12 cellular contexts compared by ENCODE assay signal in genomic region chr12:27243006-27243405, GRCh38. TPM values are rescaled to one million over a fixed set of nuclear protein-coding genes. Genes with fewer than 3 reads are reported as not detected.
A peak's percentile ranks its signal among the peaks of the same experiment; 100 is the strongest.
DNase-seq lines count a peak whose midpoint lies in the region; ATAC-seq and TF ChIP-seq lines count a peak whose summit lies in the region.
"Had no signal": no experiment of that assay in that cellular context is flagged by ENCODE, and none has a peak within 500 bp of the region (broad histone marks: within the 10 kb centered on the region; RNA-seq: fewer than 3 reads in every experiment).

No MANE protein-coding gene starts in this region.

- 89 to 96% methylated on average over 4 of the region's 4 CpGs for WGBS in upper lobe of left lung, 2 donors

- intact Hi-C loops in left ventricle myocardium inferior (cut with micrococcal nuclease) (loop anchor here (10.0 kb wide), 1 partner anchor 52 kb away; no protein-coding TSS in a partner anchor), Right ventricle myocardium inferior (cut with DNase I) (loop anchor here (5.0 kb wide), 1 partner anchor 221 kb away; the partner anchor contains the start of gene MED21)

- no peak for ATAC-seq in Right ventricle myocardium inferior
- ATAC-seq in naive B cell (ENCODE audit: low read depth in 2 of 2) = no peak
- no peak for ATAC-seq in upper lobe of left lung (ENCODE audit: low FRiP score in 2 of 2)

- H3K4me3 ChIP-seq in left ventricle myocardium inferior (no peak overlapping the region), SU-DHL-6 (ENCODE audit: insufficient read depth, low read length, poor library complexity, severe bottlenecking) (no peak overlapping the region), upper lobe of left lung (no peak overlapping the region)

- DNase-seq in left ventricle myocardium inferior (no peak), Right ventricle myocardium inferior (ENCODE audit: missing footprints) (no peak), naive B cell (no peak), upper lobe of left lung (no peak), OCI-M2 (lab: John Stamatoyannopoulos, UW; ENCODE audit: unreplicated experiment) (no peak), DMS153 (lab: John Stamatoyannopoulos, UW) (no peak), foreskin melanocyte (no peak)
- DNase-seq: brain microvascular endothelial cell, left ventricle myocardium superior, NCI-H2107, posterior cingulate gyrus had no signal

- no peaks in the 10 kb centered on the region for H4K20me1 ChIP-seq in SU-DHL-6 (ENCODE audit: low read depth, low read length)

- H3K36me3 ChIP-seq in left ventricle myocardium inferior = no peaks in the 10 kb centered on the region
- no peaks in the 10 kb centered on the region; the same call in 1 of the 2 replicates for H3K36me3 ChIP-seq in SU-DHL-6 (ENCODE audit: low read length)
- no peaks in the 10 kb centered on the region for H3K36me3 ChIP-seq in upper lobe of left lung
- H3K36me3 ChIP-seq: brain microvascular endothelial cell had no signal

- no peaks in the 10 kb centered on the region for H3K79me2 ChIP-seq in SU-DHL-6 (ENCODE audit: insufficient read depth, low read length)

- peak overlapping the region in 5 of 6 donors; percentile 88 to 99 (median 97) for H3K27ac Mint-ChIP-seq in naive B cell

- H3K27me3 ChIP-seq in left ventricle myocardium inferior (ENCODE audit: low read depth) (no peaks in the 10 kb centered on the region), SU-DHL-6 (ENCODE audit: low read length) (no peaks in the 10 kb centered on the region), upper lobe of left lung (no peaks in the 10 kb centered on the region)
- H3K27me3 ChIP-seq: brain microvascular endothelial cell had no signal

- no peaks in the 10 kb centered on the region for H3K9me3 ChIP-seq in left ventricle myocardium inferior (replicated peaks)
- peaks cover 10% of the 10 kb centered on the region for H3K9me3 ChIP-seq in SU-DHL-6 (ENCODE audit: insufficient read depth, low read length)
- H3K9me3 ChIP-seq in upper lobe of left lung = no peaks in the 10 kb centered on the region

- no peak for TF ChIP-seq CTCF in left ventricle myocardium inferior (IDR thresholded peaks at IDR 0.05; ENCODE audit: borderline replicate concordance)
- no peak for TF ChIP-seq CTCF in SU-DHL-6 (IDR thresholded peaks at IDR 0.05; ENCODE audit: insufficient read depth, low read length, poor library complexity, severe bottlenecking)
- TF ChIP-seq CTCF in upper lobe of left lung (IDR thresholded peaks at IDR 0.05) = no peak

- H3K4me1 ChIP-seq in left ventricle myocardium inferior = peaks cover 39% of the 10 kb centered on the region
- peaks cover 16 to 28% (median 19%) of the 10 kb centered on the region in 4 donors for H3K4me1 ChIP-seq in upper lobe of left lung

- H3K4me1 Mint-ChIP-seq in naive B cell = peaks cover 31 to 46% (median 43%) of the 10 kb centered on the region in 3 donors

- no peaks in the 10 kb centered on the region for H3K36me3 Mint-ChIP-seq in naive B cell

- no peak overlapping the region for H3K9ac ChIP-seq in SU-DHL-6 (ENCODE audit: low read length)

- H3K9me3 Mint-ChIP-seq in naive B cell = peaks cover 0 to 7% (median 3%) of the 10 kb centered on the region in 7 donors

- no peak for TF ChIP-seq EP300 in upper lobe of left lung (IDR thresholded peaks at IDR 0.05)

- peak overlapping the region; percentile 93 for H3K27ac ChIP-seq in left ventricle myocardium inferior (replicated peaks)
- no peak overlapping the region for H3K27ac ChIP-seq in SU-DHL-6 (ENCODE audit: low read depth, low read length)
- peak overlapping the region in 3 of 4 donors; percentile 87 to 94 (median 93) for H3K27ac ChIP-seq in upper lobe of left lung

- H3F3A ChIP-seq in SU-DHL-6 (ENCODE audit: insufficient read depth) = peaks cover 20% of the 10 kb centered on the region

- no peak for TF ChIP-seq POLR2A in upper lobe of left lung (IDR thresholded peaks at IDR 0.05)

- H3K4me2 ChIP-seq in SU-DHL-6 (ENCODE audit: low read depth, low read length, poor library complexity, severe bottlenecking) = no peak overlapping the region

- no peaks in the 10 kb centered on the region for H3K9me2 ChIP-seq in SU-DHL-6 (replicated peaks; ENCODE audit: insufficient read depth, low read length)

- no peaks in the 10 kb centered on the region for H3K27me3 Mint-ChIP-seq in naive B cell

- H2AFZ ChIP-seq in SU-DHL-6 (ENCODE audit: low read depth, low read length, severe bottlenecking) = peak overlapping the region; percentile 100

- H3K4me3 Mint-ChIP-seq in naive B cell = peak overlapping the region in 7 of 8 donors; percentile 91 to 99 (median 97)

RNA-seq across cellular contexts. Expression of gene STK38L, which starts 1.1 kb away (rescaled TPM):
- total RNA-seq in left ventricle myocardium inferior (75.4 TPM), Right ventricle myocardium inferior (48.7 TPM), upper lobe of left lung (10 to 100 TPM; 11.1 to 31.7 (median 17.6) TPM)
- 10 to 100 TPM in 2 of 6 donors, 1 to 10 TPM in 4; 5.0 to 10.4 (median 8.2) TPM for polyA plus RNA-seq in naive B cell (ENCODE audit: low read depth in 6 of 6)
